ENCODE assay signal across 9 cellular contexts in genomic region chr5:115962565-115963402, GRCh38. TPM values are rescaled to one million over a fixed set of nuclear protein-coding genes. Genes with fewer than 3 reads are reported as not detected.
DNase-seq lines count a peak whose midpoint lies in the region; ATAC-seq and TF ChIP-seq lines count a peak whose summit lies in the region.
"Had no signal": no experiment of that assay in that cellular context is flagged by ENCODE, and none has a peak within 500 bp of the region (broad histone marks: within the 10 kb centered on the region; RNA-seq: fewer than 3 reads in every experiment).

No MANE protein-coding gene starts in this region.

- peaks cover 3 to 73% (median 48%) of the 10 kb centered on the region in 9 donors for H3K27me3 ChIP-seq in heart left ventricle

- no peak for TF ChIP-seq POLR2A in heart left ventricle (IDR thresholded peaks at IDR 0.05)

- TF ChIP-seq CTCF in GM13976 (IDR thresholded peaks at IDR 0.05; ENCODE audit: borderline replicate concordance, control extremely low read depth, extremely low read depth, insufficient read depth, missing control alignments) (no peak), activated B cell treated with CpG ODN at 0.5 μM for 24 hours (IDR thresholded peaks at IDR 0.05) (no peak), heart left ventricle (IDR thresholded peaks at IDR 0.05) (no peak), retinal pigment epithelial cell (conservative IDR thresholded peaks at IDR 0.05; ENCODE audit: low read depth, low read length) (no peak)

- peaks cover 18% of the 10 kb centered on the region for H3K4me1 Mint-ChIP-seq in activated B cell treated with CpG ODN at 0.5 μM for 24 hours

- POLR2A ChIA-PET in activated B cell treated with CpG ODN at 0.5 μM for 24 hours (lab: Charles Lee), result no interaction called here

- CTCF ChIA-PET in activated B cell treated with CpG ODN at 0.5 μM for 24 hours (lab: Charles Lee), result interaction anchor here (0.8 kb wide), 1 partner anchor 105 kb away, joined by 3 read pairs; no protein-coding TSS in a partner anchor

- no peaks in the 10 kb centered on the region for H3K9me3 ChIP-seq in heart left ventricle

- peak overlapping the region; percentile 63 for H3K4me3 Mint-ChIP-seq in activated B cell treated with CpG ODN at 0.5 μM for 24 hours

- in situ Hi-C loops in GM13976 (cut with MboI; ENCODE audit: low sequenced_read_pairs, unreplicated experiment), result no loop called here

- H3K4me3 ChIP-seq in heart left ventricle (peak overlapping the region in 11 of 12 donors; percentile 6 to 54 (median 41)), retinal pigment epithelial cell (ENCODE audit: low read length) (peak overlapping the region; percentile 44)

- H3K36me3 Mint-ChIP-seq in activated B cell treated with CpG ODN at 0.5 μM for 24 hours (ENCODE audit: low read depth), result no peaks in the 10 kb centered on the region

- H3K27ac Mint-ChIP-seq in activated B cell treated with CpG ODN at 0.5 μM for 24 hours, result no peak overlapping the region

- H3K4me1 ChIP-seq in heart left ventricle, result peaks cover 0 to 22% (median 13%) of the 10 kb centered on the region in 12 donors

- intact Hi-C loops in activated B cell treated with CpG ODN at 0.5 μM for 24 hours (cut with micrococcal nuclease) (loop anchor here (5.0 kb wide), 1 partner anchor 1010 kb away; no protein-coding TSS in a partner anchor), heart left ventricle (cut with DNase I) (no loop called here)

- peaks cover 48% of the 10 kb centered on the region for H3K27me3 Mint-ChIP-seq in activated B cell treated with CpG ODN at 0.5 μM for 24 hours

- H3K27ac ChIP-seq in heart left ventricle, result no peak overlapping the region

- DNase-seq in GM13976 (ENCODE audit: low spot score) (peak; percentile 62), activated B cell treated with CpG ODN at 0.5 μM for 24 hours (peak; percentile 22), heart left ventricle (peak in 3 of 5 donors; percentile 10 to 61 (median 40)), retinal pigment epithelial cell (ENCODE audit: low read depth) (no peak), NCI-H187 treated with DMSO at 0.1 percent for 48 hours (lab: John Stamatoyannopoulos, UW) (no peak), C1 segment of cervical spinal cord (lab: John Stamatoyannopoulos, UW) (no peak), amniotic stem cell (lab: John Stamatoyannopoulos, UW) (no peak)
- no peak for DNase-seq in stimulated activated CD4-positive, alpha-beta T cell treated with anti-CD3 and anti-CD28 coated beads, Interleukin-1b, Interleukin-23, amount 100 ng/mL, for 48 hours
- DNase-seq: effector CD8-positive, alpha-beta T cell had no signal

- ATAC-seq in activated B cell treated with CpG ODN at 0.5 μM for 24 hours (ENCODE audit: low read depth) (peak; percentile 25), heart left ventricle (peak in 3 of 4 donors; percentile 57 to 83 (median 72))

- H3K9me3 Mint-ChIP-seq in activated B cell treated with CpG ODN at 0.5 μM for 24 hours, result no peaks in the 10 kb centered on the region

- 2 to 7% (median 2%) methylated on average over 28 to 71 of the region's 71 CpGs for WGBS in heart left ventricle, 4 donors

- H3K36me3 ChIP-seq in heart left ventricle, result no peaks in the 10 kb centered on the region

RNA-seq across cellular contexts. Expression of gene LVRN, which starts 0.5 kb away (rescaled TPM):
- not detected in 2 replicates for total RNA-seq in activated B cell treated with CpG ODN at 0.5 μM for 24 hours
- 1 to 10 TPM in 1 of 9 donors, under 1 TPM in 5, not detected in 3; 0.13 to 2.1 (median 0.38) TPM for total RNA-seq in heart left ventricle
- polyA plus RNA-seq in heart left ventricle, result under 1 TPM; 0.18 to 0.88 TPM

Comparison
In these comparisons a context has a peak if more than half of its experiments do, and no peak if none do; other contexts are left out.
1. DNase-seq: peak in GM13976 (single experiment), activated B cell treated with CpG ODN at 0.5 μM for 24 hours (single experiment) and heart left ventricle (3 of 5); none in retinal pigment epithelial cell (single experiment), NCI-H187 treated with DMSO at 0.1 percent for 48 hours (single experiment), stimulated activated CD4-positive, alpha-beta T cell treated with anti-CD3 and anti-CD28 coated beads, Interleukin-1b, Interleukin-23, amount 100 ng/mL, for 48 hours (single experiment), C1 segment of cervical spinal cord (0 of 14) and amniotic stem cell (single experiment).